Comparison of ENCODE assay signal across 18 cellular contexts in genomic region chr4:52904421-52904820, GRCh38.
"Had no signal": no experiment of that assay in that cellular context is flagged by ENCODE, and none has a peak within 500 bp of the region (broad histone marks: within the 10 kb centered on the region; RNA-seq: fewer than 3 reads in every experiment).

No MANE protein-coding gene starts in this region.

- H3K4me3 Mint-ChIP-seq: activated naive CD4-positive, alpha-beta T cell treated with anti-CD3 and anti-CD28 coated beads, Interleukin-2, amount 50 U/mL, for 24 hours; activated T-cell treated with anti-CD3 and anti-CD28 coated beads, Interleukin-2, amount 50 U/mL, for 72 hours; brain; endodermal cell had no signal

- H3K4me1 Mint-ChIP-seq: activated naive CD4-positive, alpha-beta T cell treated with anti-CD3 and anti-CD28 coated beads, Interleukin-2, amount 50 U/mL, for 24 hours; endodermal cell had no signal

- H3K9me3 Mint-ChIP-seq: activated naive CD4-positive, alpha-beta T cell treated with anti-CD3 and anti-CD28 coated beads, Interleukin-2, amount 50 U/mL, for 24 hours; activated T-cell treated with anti-CD3 and anti-CD28 coated beads, Interleukin-2, amount 50 U/mL, for 72 hours had no signal

- H3K4me3 ChIP-seq: dorsolateral prefrontal cortex, heart left ventricle, lower lobe of right lung, prostate gland, tibial nerve, uterus had no signal

- H3K27ac ChIP-seq: dorsolateral prefrontal cortex, epithelial cell of prostate, heart left ventricle, lower lobe of right lung, prostate gland, tibial nerve, uterus had no signal

- H3K9me3 ChIP-seq: lower lobe of right lung, prostate gland, uterus had no signal

- H3K36me3 ChIP-seq: lower lobe of right lung, prostate gland, uterus had no signal

- DNase-seq: activated CD4-positive, alpha-beta T cell treated with anti-CD3 and anti-CD28 coated beads, Interleukin-2, amount 50 U/mL, for 4 hours; activated effector memory CD4-positive, alpha-beta T cell treated with anti-CD3 and anti-CD28 coated beads, Interleukin-2, amount 50 U/mL, for 16 hours; activated T-cell treated with anti-CD3 and anti-CD28 coated beads, Interleukin-2, amount 50 U/mL, for 72 hours; central memory CD4-positive, alpha-beta T cell; dorsolateral prefrontal cortex; endodermal cell; heart left ventricle; lower lobe of right lung; midbrain; right cardiac atrium; stimulated activated CD4-positive, alpha-beta T cell treated with anti-CD3 and anti-CD28 coated beads, Interleukin-2, amount 100 ng/mL, for 24 hours; stimulated activated naive CD8-positive, alpha-beta T cell treated with anti-CD3 and anti-CD28 coated beads, Interleukin-15, Interleukin-2, amounts not matched to agents 100 U/mL and 50 U/mL, for 24 hours; uterus had no signal

- ATAC-seq: activated T-cell treated with anti-CD3 and anti-CD28 coated beads, Interleukin-2, amount 50 U/mL, for 72 hours; heart left ventricle; lower lobe of right lung; right cardiac atrium; stimulated activated naive CD8-positive, alpha-beta T cell treated with anti-CD3 and anti-CD28 coated beads, Interleukin-15, Interleukin-2, amounts not matched to agents 100 U/mL and 50 U/mL, for 24 hours had no signal

- H3K4me1 ChIP-seq: lower lobe of right lung, prostate gland, tibial nerve, uterus had no signal

- H3K27me3 Mint-ChIP-seq: activated naive CD4-positive, alpha-beta T cell treated with anti-CD3 and anti-CD28 coated beads, Interleukin-2, amount 50 U/mL, for 24 hours; brain had no signal

- H3K27ac Mint-ChIP-seq: activated naive CD4-positive, alpha-beta T cell treated with anti-CD3 and anti-CD28 coated beads, Interleukin-2, amount 50 U/mL, for 24 hours; activated T-cell treated with anti-CD3 and anti-CD28 coated beads, Interleukin-2, amount 50 U/mL, for 72 hours; brain; endodermal cell had no signal

- H3K27me3 ChIP-seq: dorsolateral prefrontal cortex, heart left ventricle, tibial nerve, uterus had no signal
